1 cellular context compared by ENCODE assay signal in the genomic region with DNA sequence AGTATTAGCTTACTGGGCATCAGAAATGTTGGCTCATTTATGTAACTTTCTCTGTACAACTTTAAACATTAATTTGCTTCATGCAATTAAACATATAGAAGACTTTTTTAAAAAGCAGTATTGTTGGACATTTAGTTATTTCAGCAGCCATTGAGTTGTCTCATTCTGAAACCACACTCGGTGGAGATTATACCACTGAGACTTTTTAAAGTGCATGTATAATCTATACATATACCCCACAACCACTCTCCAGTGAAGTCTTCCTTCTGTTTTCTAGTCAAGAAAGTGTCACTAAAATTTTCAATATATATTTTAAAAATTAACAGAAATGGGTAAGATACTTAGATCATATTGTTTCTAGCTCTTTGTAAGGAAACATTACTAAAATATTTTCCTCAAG.
TF ChIP-seq lines count a peak whose summit lies in the region.

No MANE protein-coding gene starts in this region.

TF ChIP-seq in GM12878, 131 proteins besides CTCF, POLR2A, EP300 and RAD21:
- TF ChIP-seq RUNX3 (IDR thresholded peaks at IDR 0.05; ENCODE audit: low read length) = peak; percentile 49
- no peak for TF ChIP-seq CHD1 (IDR thresholded peaks at IDR 0.05; ENCODE audit: low read depth, low read length)
- peak; percentile 11 for TF ChIP-seq MEF2B (IDR thresholded peaks at IDR 0.05; ENCODE audit: partially characterized antibody, poor library complexity, severe bottlenecking)
- 0 out of 2 replicates have a peak, but pooled peaks have one; percentile 41 for TF ChIP-seq JUNB (IDR thresholded peaks at IDR 0.05)
TF ChIP-seq in GM12878: peak in this region for 3.
